ENCODE assay signal across 12 cellular contexts in the genomic region with DNA sequence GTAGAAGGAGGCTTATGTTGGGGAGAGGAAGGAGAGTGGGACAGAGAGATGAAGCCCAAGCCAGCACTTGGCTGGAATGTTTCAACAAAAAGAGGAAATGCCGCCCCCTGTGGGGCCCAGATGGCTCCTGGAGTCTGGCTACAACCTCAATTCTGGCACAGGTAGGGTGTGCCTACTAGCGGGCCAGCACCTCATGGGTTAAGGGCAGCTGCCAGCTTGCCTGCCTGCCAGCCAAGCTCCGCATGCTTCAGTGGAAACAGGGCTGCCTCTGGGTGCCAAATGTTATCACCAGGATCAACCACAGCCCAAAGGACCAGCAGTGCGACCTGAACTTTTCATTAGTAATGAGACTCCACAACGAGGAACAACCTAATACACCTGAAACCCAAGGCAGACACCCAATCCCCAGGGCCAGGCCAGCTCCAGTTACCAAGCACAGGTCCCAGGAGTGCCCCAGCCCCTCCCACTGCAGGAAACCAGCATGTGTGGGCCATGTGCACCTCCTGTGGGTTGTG. TPM values are rescaled to one million over a fixed set of nuclear protein-coding genes. Genes with fewer than 3 reads are reported as not detected.
A peak's percentile ranks its signal among the peaks of the same experiment; 100 is the strongest.
DNase-seq lines count a peak whose midpoint lies in the region; ATAC-seq and TF ChIP-seq lines count a peak whose summit lies in the region.
"Had no signal": no experiment of that assay in that cellular context is flagged by ENCODE, and none has a peak within 500 bp of the region (broad histone marks: within the 10 kb centered on the region; RNA-seq: fewer than 3 reads in every experiment).

No MANE protein-coding gene starts in this region.

- H3K4me3 ChIP-seq in OCI-LY1 (ENCODE audit: low read depth, low read length, poor library complexity, severe bottlenecking) (no peak overlapping the region), esophagus squamous epithelium (no peak overlapping the region), trophoblast cell (ENCODE audit: low read depth, low read length) (no peak overlapping the region)

- TF ChIP-seq CTCF in OCI-LY1 (IDR thresholded peaks at IDR 0.05; ENCODE audit: low read length) (peak; percentile 19; the same call in 1 of the 2 replicates), esophagus squamous epithelium (IDR thresholded peaks at IDR 0.05) (peak in 1 of 6 experiments; percentile 45)

- H3K18ac ChIP-seq in trophoblast cell (ENCODE audit: low read length) = no peak overlapping the region

- no peaks in the 10 kb centered on the region for H3K27me3 ChIP-seq in OCI-LY1 (ENCODE audit: insufficient read depth, low read length)
- H3K27me3 ChIP-seq in esophagus squamous epithelium = no peaks in the 10 kb centered on the region
- H3K27me3 ChIP-seq in trophoblast cell (ENCODE audit: insufficient read depth, low read length) = no peaks in the 10 kb centered on the region
- H3K27me3 ChIP-seq: dorsolateral prefrontal cortex had no signal

- no peaks in the 10 kb centered on the region for H3K79me2 ChIP-seq in OCI-LY1 (ENCODE audit: insufficient read depth, low read length)
- no peaks in the 10 kb centered on the region for H3K79me2 ChIP-seq in trophoblast cell (ENCODE audit: control insufficient read depth, insufficient read depth, low read length, poor library complexity)

- H4K12ac ChIP-seq in trophoblast cell (ENCODE audit: low read depth, low read length) = no peak overlapping the region

- H3K9me3 ChIP-seq in OCI-LY1 (ENCODE audit: low read length) (no peaks in the 10 kb centered on the region), esophagus squamous epithelium (no peaks in the 10 kb centered on the region), trophoblast cell (ENCODE audit: insufficient read depth, low read depth, low read length) (no peaks in the 10 kb centered on the region)

- TF ChIP-seq POLR2A in esophagus squamous epithelium (IDR thresholded peaks at IDR 0.05) = no peak

- H3K27ac Mint-ChIP-seq in stimulated activated naive CD8-positive, alpha-beta T cell treated with anti-CD3 and anti-CD28 coated beads, Interleukin-15, amount 100 ng/mL, for 72 hours = no peak overlapping the region
- H3K27ac Mint-ChIP-seq: CD4-positive, CD25-positive, alpha-beta regulatory T cell had no signal

- H2BK120ac ChIP-seq in trophoblast cell (ENCODE audit: insufficient read depth, low read length, poor library complexity) = no peak overlapping the region

- intact Hi-C loops in esophagus squamous epithelium (cut with DNase I) = no loop called here

- H3K9me3 Mint-ChIP-seq in stimulated activated naive CD8-positive, alpha-beta T cell treated with anti-CD3 and anti-CD28 coated beads, Interleukin-15, amount 100 ng/mL, for 72 hours = no peaks in the 10 kb centered on the region

- H3K9me2 ChIP-seq in OCI-LY1 (ENCODE audit: low read depth, low read length) = no peaks in the 10 kb centered on the region

- peak; percentile 33 for ATAC-seq in stimulated activated naive CD8-positive, alpha-beta T cell treated with anti-CD3 and anti-CD28 coated beads, Interleukin-15, amount 100 ng/mL, for 72 hours
- ATAC-seq in stimulated activated naive CD8-positive, alpha-beta T cell treated with anti-CD3 and anti-CD28 coated beads, Interleukin-15, Interleukin-2, amounts not matched to agents 100 U/mL and 50 U/mL, for 24 hours = no peak

- no peak overlapping the region for H3K4me2 ChIP-seq in OCI-LY1 (ENCODE audit: low read length)
- H3K4me2 ChIP-seq in trophoblast cell (ENCODE audit: low read length) = no peak overlapping the region

- H3K4me1 ChIP-seq in OCI-LY1 (ENCODE audit: insufficient read depth, low read length, severe bottlenecking) (no peaks in the 10 kb centered on the region), esophagus squamous epithelium (peaks cover 18 to 64% (median 19%) of the 10 kb centered on the region in 3 donors), trophoblast cell (ENCODE audit: control insufficient read depth in 1 of 2, insufficient read depth in 2 of 2, low read length in 2 of 2) (peaks cover 1 to 5% of the 10 kb centered on the region in 2 experiments)

- H3K27ac ChIP-seq in OCI-LY1 (ENCODE audit: low read depth, low read length, poor library complexity, severe bottlenecking) (no peak overlapping the region), esophagus squamous epithelium (peak overlapping the region in 3 of 4 donors; percentile 8 to 29 (median 21)), trophoblast cell (ENCODE audit: low read depth, low read length) (no peak overlapping the region)

- H3K4me3 Mint-ChIP-seq in stimulated activated naive CD8-positive, alpha-beta T cell treated with anti-CD3 and anti-CD28 coated beads, Interleukin-15, amount 100 ng/mL, for 72 hours = no peak overlapping the region
- H3K4me3 Mint-ChIP-seq: CD4-positive, CD25-positive, alpha-beta regulatory T cell had no signal

- no peak overlapping the region for H3K14ac ChIP-seq in trophoblast cell (ENCODE audit: low read length)

- H3K27me3 Mint-ChIP-seq in stimulated activated naive CD8-positive, alpha-beta T cell treated with anti-CD3 and anti-CD28 coated beads, Interleukin-15, amount 100 ng/mL, for 72 hours = no peaks in the 10 kb centered on the region
- H3K27me3 Mint-ChIP-seq: CD4-positive, CD25-positive, alpha-beta regulatory T cell had no signal

- H4K91ac ChIP-seq in trophoblast cell (ENCODE audit: low read depth, low read length) = no peak overlapping the region

- H3K4me1 Mint-ChIP-seq in stimulated activated naive CD8-positive, alpha-beta T cell treated with anti-CD3 and anti-CD28 coated beads, Interleukin-15, amount 100 ng/mL, for 72 hours = peaks cover 16% of the 10 kb centered on the region

- no peak overlapping the region for H3K4ac ChIP-seq in trophoblast cell (ENCODE audit: low read depth, low read length)

- H3K36me3 ChIP-seq in OCI-LY1 (ENCODE audit: insufficient read depth, low read length) = no peaks in the 10 kb centered on the region
- H3K36me3 ChIP-seq in esophagus squamous epithelium = no peaks in the 10 kb centered on the region
- H3K36me3 ChIP-seq in trophoblast cell (ENCODE audit: control insufficient read depth in 1 of 2, insufficient read depth in 2 of 2, low read length in 2 of 2) = no peaks in the 10 kb centered on the region

- no peak overlapping the region for H2AK5ac ChIP-seq in trophoblast cell (ENCODE audit: low read length)

- H3K9ac ChIP-seq in OCI-LY1 (ENCODE audit: low read length) (no peak overlapping the region), trophoblast cell (ENCODE audit: low read length) (no peak overlapping the region)

- no peak overlapping the region for H4K8ac ChIP-seq in trophoblast cell (ENCODE audit: low read depth, low read length)

- no peak overlapping the region for H2BK5ac ChIP-seq in trophoblast cell (ENCODE audit: low read depth, low read length, poor library complexity)

- H3K23ac ChIP-seq in trophoblast cell (ENCODE audit: low read length) = no peak overlapping the region

- H3K79me1 ChIP-seq in trophoblast cell (ENCODE audit: low read length) = peaks cover 2% of the 10 kb centered on the region

- no peaks in the 10 kb centered on the region for H3F3A ChIP-seq in OCI-LY1 (ENCODE audit: insufficient read depth, low read length)

- WGBS in esophagus squamous epithelium, 2 donors = 25 to 33% methylated on average over 3 to 4 of the region's 5 CpGs
- WGBS in trophoblast cell (ENCODE audit: extremely low coverage, insufficient coverage, insufficient read length) = no CpG with 5 or more reads among the region's 5 CpGs

- no peak for DNase-seq in stimulated activated naive CD8-positive, alpha-beta T cell treated with anti-CD3 and anti-CD28 coated beads, Interleukin-15, amount 100 ng/mL, for 72 hours
- DNase-seq in stimulated activated naive CD8-positive, alpha-beta T cell treated with anti-CD3 and anti-CD28 coated beads, Interleukin-15, Interleukin-2, amounts not matched to agents 100 U/mL and 50 U/mL, for 24 hours = no peak
- DNase-seq in esophagus squamous epithelium (lab: John Stamatoyannopoulos, UW) (no peak), NCI-H345 (lab: John Stamatoyannopoulos, UW) (no peak), trophoblast cell (no peak), NCI-H1092 treated with DMSO at 0.1 percent for 48 hours (lab: John Stamatoyannopoulos, UW) (no peak), NK-92 (lab: John Stamatoyannopoulos, UW; ENCODE audit: unreplicated experiment) (no peak)
- DNase-seq: CD4-positive, CD25-positive, alpha-beta regulatory T cell; KG1; stimulated activated naive CD4-positive, alpha-beta T cell treated with Interleukin-2 at 50 U/mL for 16 hours had no signal

- H4K20me1 ChIP-seq in OCI-LY1 (ENCODE audit: insufficient read depth, low read length) = no peaks in the 10 kb centered on the region

- H2AFZ ChIP-seq in OCI-LY1 (ENCODE audit: low read length) (no peak overlapping the region), trophoblast cell (ENCODE audit: insufficient read depth, low read length, poor library complexity) (no peak overlapping the region)

- H2BK12ac ChIP-seq in trophoblast cell (ENCODE audit: low read length) = no peak overlapping the region

RNA-seq across cellular contexts. Expression of a gene that starts 11.3 kb away (rescaled TPM):
- total RNA-seq in esophagus squamous epithelium = 1 to 10 TPM; 2.5 to 7.0 (median 5.2) TPM
- 21.0 and 21.9 TPM in 2 replicates for polyA plus RNA-seq in trophoblast cell (2013)

RNA-seq across cellular contexts. Expression of a gene that starts 18.3 kb away (rescaled TPM):
- 100 to 1,000 TPM in 3 of 4 donors, 10 to 100 TPM in 1; 97.1 to 273 (median 191) TPM for total RNA-seq in esophagus squamous epithelium
- 0.05 TPM in 1 of 2 replicates, not detected in the other for polyA plus RNA-seq in trophoblast cell (2013)
- total RNA-seq: CD4-positive, CD25-positive, alpha-beta regulatory T cell had no signal

RNA-seq across cellular contexts. Expression of a gene that starts 25.9 kb away (rescaled TPM):
- 10 to 100 TPM; 16.2 to 20.4 (median 18.2) TPM for total RNA-seq in esophagus squamous epithelium
- polyA plus RNA-seq in trophoblast cell (2013) = 11.9 and 12.1 TPM in 2 replicates

RNA-seq across cellular contexts. Expression of a gene that starts 46.6 kb away (rescaled TPM):
- total RNA-seq in esophagus squamous epithelium = 10 to 100 TPM; 28.9 to 74.7 (median 56.0) TPM
- polyA plus RNA-seq in trophoblast cell (2013) = 58.2 and 62.6 TPM in 2 replicates

Comparison
In these comparisons a context has a peak if more than half of its experiments do, and no peak if none do; other contexts are left out.
1. H3K27ac ChIP-seq: peak in esophagus squamous epithelium (3 of 4); none in OCI-LY1 (single experiment) and trophoblast cell (single experiment).